ENCODE assay signal across 18 cellular contexts in the genomic region with DNA sequence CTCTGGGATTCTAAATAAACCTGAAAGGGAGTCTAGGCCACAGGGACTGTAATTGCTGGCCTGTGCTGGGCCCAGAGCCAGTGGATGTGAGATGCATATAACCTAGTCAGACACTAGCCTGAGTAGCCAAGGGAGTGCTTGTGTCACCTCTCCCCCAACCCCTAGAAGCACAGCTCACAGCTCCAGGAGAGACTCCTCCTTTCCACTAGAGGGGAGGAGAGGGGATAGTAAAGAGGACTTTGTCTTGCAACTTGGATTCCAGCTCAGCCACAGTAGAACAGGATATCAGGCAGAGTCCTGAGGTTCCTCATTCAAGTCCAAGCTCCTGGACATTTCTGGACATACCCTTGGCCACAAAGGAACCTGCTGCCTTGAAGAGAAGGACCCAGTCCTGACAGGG. TPM values are rescaled to one million over a fixed set of nuclear protein-coding genes. Genes with fewer than 3 reads are reported as not detected.
DNase-seq lines count a peak whose midpoint lies in the region; ATAC-seq and TF ChIP-seq lines count a peak whose summit lies in the region.
"Had no signal": no experiment of that assay in that cellular context is flagged by ENCODE, and none has a peak within 500 bp of the region (broad histone marks: within the 10 kb centered on the region; RNA-seq: fewer than 3 reads in every experiment).

No MANE protein-coding gene starts in this region.

- H3K27ac ChIP-seq in GM23338 (ENCODE audit: low read depth): no peak overlapping the region
- H3K27ac ChIP-seq in endodermal cell (ENCODE audit: low read depth, low read length): no peak overlapping the region
- no peak overlapping the region for H3K27ac ChIP-seq in upper lobe of left lung

- peaks cover 3% of the 10 kb centered on the region; the same call in 1 of the 3 replicates for H3K36me3 Mint-ChIP-seq in GM23338 (ENCODE audit: low read depth)
- no peaks in the 10 kb centered on the region for H3K36me3 Mint-ChIP-seq in endodermal cell (ENCODE audit: low read depth)
- H3K36me3 Mint-ChIP-seq in T-helper 2 cell treated with Interferon-gamma antibody and Interleukin-4, amounts not matched to agents 5 μg/mL and 100 μg/mL, for 36 hours (ENCODE audit: low read depth): no peaks in the 10 kb centered on the region
- H3K36me3 Mint-ChIP-seq: CD4-positive, CD25-positive, alpha-beta regulatory T cell; CD8-positive, alpha-beta memory T cell had no signal

- no peaks in the 10 kb centered on the region for H3K4me1 Mint-ChIP-seq in GM23338
- no peaks in the 10 kb centered on the region for H3K4me1 Mint-ChIP-seq in endodermal cell
- no peaks in the 10 kb centered on the region for H3K4me1 Mint-ChIP-seq in T-helper 2 cell treated with Interferon-gamma antibody and Interleukin-4, amounts not matched to agents 5 μg/mL and 100 μg/mL, for 36 hours (ENCODE audit: low read depth)
- H3K4me1 Mint-ChIP-seq: CD4-positive, CD25-positive, alpha-beta regulatory T cell; CD8-positive, alpha-beta memory T cell had no signal

- H3K9ac ChIP-seq in endodermal cell (ENCODE audit: extremely low read depth, low read length, poor library complexity, severe bottlenecking): no peak overlapping the region

- H2AFZ ChIP-seq in GM23338: no peak overlapping the region

- H3K9me3 Mint-ChIP-seq in GM23338: peaks cover 6% of the 10 kb centered on the region; the same call in 1 of the 3 replicates
- H3K9me3 Mint-ChIP-seq in endodermal cell: peaks cover 3% of the 10 kb centered on the region
- no peaks in the 10 kb centered on the region for H3K9me3 Mint-ChIP-seq in T-helper 2 cell treated with Interferon-gamma antibody and Interleukin-4, amounts not matched to agents 5 μg/mL and 100 μg/mL, for 36 hours

- H3K4me3 ChIP-seq in GM23338: no peak overlapping the region
- no peak overlapping the region for H3K4me3 ChIP-seq in endodermal cell (ENCODE audit: low read length)
- H3K4me3 ChIP-seq in upper lobe of left lung: no peak overlapping the region
- H3K4me3 ChIP-seq: HAP-1 had no signal

- H3K9me3 ChIP-seq in endodermal cell (ENCODE audit: control insufficient read depth, low read length) (no peaks in the 10 kb centered on the region), upper lobe of left lung (no peaks in the 10 kb centered on the region)
- H3K9me3 ChIP-seq: BE2C, HAP-1 had no signal

- H4K20me1 ChIP-seq in GM23338 (replicated peaks; ENCODE audit: insufficient read depth): no peaks in the 10 kb centered on the region

- no peaks in the 10 kb centered on the region for H3K36me3 ChIP-seq in GM23338 (ENCODE audit: insufficient read depth)
- H3K36me3 ChIP-seq in endodermal cell (ENCODE audit: control insufficient read depth, insufficient read depth, low read length): no peaks in the 10 kb centered on the region
- H3K36me3 ChIP-seq in upper lobe of left lung: no peaks in the 10 kb centered on the region
- H3K36me3 ChIP-seq: BE2C, HAP-1 had no signal

- no peak overlapping the region for H3K27ac Mint-ChIP-seq in GM23338
- no peak overlapping the region for H3K27ac Mint-ChIP-seq in endodermal cell
- no peak overlapping the region for H3K27ac Mint-ChIP-seq in T-helper 2 cell treated with Interferon-gamma antibody and Interleukin-4, amounts not matched to agents 5 μg/mL and 100 μg/mL, for 36 hours
- H3K27ac Mint-ChIP-seq: CD4-positive, CD25-positive, alpha-beta regulatory T cell had no signal

- no peaks in the 10 kb centered on the region for H3F3A ChIP-seq in GM23338 (replicated peaks; ENCODE audit: low read depth)

- H3K4me3 Mint-ChIP-seq in GM23338 (no peak overlapping the region), endodermal cell (no peak overlapping the region)
- no peak overlapping the region for H3K4me3 Mint-ChIP-seq in T-helper 2 cell treated with Interferon-gamma antibody and Interleukin-4, amounts not matched to agents 5 μg/mL and 100 μg/mL, for 36 hours
- H3K4me3 Mint-ChIP-seq: CD4-positive, CD25-positive, alpha-beta regulatory T cell; CD8-positive, alpha-beta memory T cell had no signal

- H3K9me2 ChIP-seq in GM23338 (ENCODE audit: insufficient read depth): no peaks in the 10 kb centered on the region

- H3K4me2 ChIP-seq in GM23338: no peak overlapping the region

- ATAC-seq in GM23338: peak; percentile 46; the same call in 2 of the 3 replicates
- ATAC-seq in upper lobe of left lung (ENCODE audit: low FRiP score in 2 of 2): peak; percentile 35 to 37

- H3K4me1 ChIP-seq in GM23338 (ENCODE audit: insufficient read depth): no peaks in the 10 kb centered on the region
- H3K4me1 ChIP-seq in endodermal cell (ENCODE audit: control insufficient read depth, insufficient read depth, low read length): no peaks in the 10 kb centered on the region
- no peaks in the 10 kb centered on the region for H3K4me1 ChIP-seq in upper lobe of left lung
- H3K4me1 ChIP-seq: BE2C had no signal

- H3K27me3 ChIP-seq in GM23338 (ENCODE audit: insufficient read depth): no peaks in the 10 kb centered on the region
- no peaks in the 10 kb centered on the region for H3K27me3 ChIP-seq in endodermal cell (ENCODE audit: control insufficient read depth, insufficient read depth, low read length, poor library complexity, severe bottlenecking)
- H3K27me3 ChIP-seq in upper lobe of left lung: no peaks in the 10 kb centered on the region
- H3K27me3 ChIP-seq: BE2C had no signal

- H3K27me3 Mint-ChIP-seq in GM23338 (ENCODE audit: insufficient read depth, low read depth, poor library complexity) (peaks cover 8% of the 10 kb centered on the region), endodermal cell (ENCODE audit: insufficient read depth) (peaks cover 6% of the 10 kb centered on the region)
- peaks cover 13% of the 10 kb centered on the region for H3K27me3 Mint-ChIP-seq in T-helper 2 cell treated with Interferon-gamma antibody and Interleukin-4, amounts not matched to agents 5 μg/mL and 100 μg/mL, for 36 hours (ENCODE audit: low read depth)
- H3K27me3 Mint-ChIP-seq: CD4-positive, CD25-positive, alpha-beta regulatory T cell had no signal

- TF ChIP-seq CTCF in GM23338 (conservative IDR thresholded peaks at IDR 0.05; ENCODE audit: low read depth in 2 of 2): no peak
- TF ChIP-seq CTCF in endodermal cell (conservative IDR thresholded peaks at IDR 0.05): peak; percentile 22
- TF ChIP-seq CTCF in upper lobe of left lung (IDR thresholded peaks at IDR 0.05): no peak

- DNase-seq in GM23338 (ENCODE audit: low spot score) (no peak), M059J (ENCODE audit: low read depth) (peak; percentile 32), endodermal cell (no peak), upper lobe of left lung (no peak), NCI-H69 (lab: John Stamatoyannopoulos, UW) (no peak), NCI-H2196 (lab: John Stamatoyannopoulos, UW; ENCODE audit: unreplicated experiment) (no peak)
- no peak for DNase-seq in T-helper 2 cell treated with Interferon-gamma antibody and Interleukin-4, amounts not matched to agents 5 μg/mL and 100 μg/mL, for 36 hours (ENCODE audit: low spot score)
- DNase-seq: ACHN; BE2C; C1 segment of cervical spinal cord; CD4-positive, CD25-positive, alpha-beta regulatory T cell; CD8-positive, alpha-beta memory T cell; COR-L47; DMS 273 treated with DMSO at 0.1 percent for 48 hours; DMS53; IMR-90 had no signal

- TF ChIP-seq POLR2A in upper lobe of left lung (IDR thresholded peaks at IDR 0.05): no peak

- no peaks in the 10 kb centered on the region for H3K79me2 ChIP-seq in GM23338 (replicated peaks; ENCODE audit: insufficient read depth)

- no peak for TF ChIP-seq EP300 in upper lobe of left lung (IDR thresholded peaks at IDR 0.05)

TF ChIP-seq in GM23338, 12 proteins besides CTCF, POLR2A, EP300 and RAD21 (continues in another document):
- TF ChIP-seq EZH2 (IDR thresholded peaks at IDR 0.05; ENCODE audit: low read depth, unreplicated experiment) (no peak), ZNF114 (CRISPR knock-in tag; IDR thresholded peaks at IDR 0.05) (no peak), ZNF331 (CRISPR knock-in tag; IDR thresholded peaks at IDR 0.05; ENCODE audit: low read depth) (no peak)
- TF ChIP-seq, protein P1, sequence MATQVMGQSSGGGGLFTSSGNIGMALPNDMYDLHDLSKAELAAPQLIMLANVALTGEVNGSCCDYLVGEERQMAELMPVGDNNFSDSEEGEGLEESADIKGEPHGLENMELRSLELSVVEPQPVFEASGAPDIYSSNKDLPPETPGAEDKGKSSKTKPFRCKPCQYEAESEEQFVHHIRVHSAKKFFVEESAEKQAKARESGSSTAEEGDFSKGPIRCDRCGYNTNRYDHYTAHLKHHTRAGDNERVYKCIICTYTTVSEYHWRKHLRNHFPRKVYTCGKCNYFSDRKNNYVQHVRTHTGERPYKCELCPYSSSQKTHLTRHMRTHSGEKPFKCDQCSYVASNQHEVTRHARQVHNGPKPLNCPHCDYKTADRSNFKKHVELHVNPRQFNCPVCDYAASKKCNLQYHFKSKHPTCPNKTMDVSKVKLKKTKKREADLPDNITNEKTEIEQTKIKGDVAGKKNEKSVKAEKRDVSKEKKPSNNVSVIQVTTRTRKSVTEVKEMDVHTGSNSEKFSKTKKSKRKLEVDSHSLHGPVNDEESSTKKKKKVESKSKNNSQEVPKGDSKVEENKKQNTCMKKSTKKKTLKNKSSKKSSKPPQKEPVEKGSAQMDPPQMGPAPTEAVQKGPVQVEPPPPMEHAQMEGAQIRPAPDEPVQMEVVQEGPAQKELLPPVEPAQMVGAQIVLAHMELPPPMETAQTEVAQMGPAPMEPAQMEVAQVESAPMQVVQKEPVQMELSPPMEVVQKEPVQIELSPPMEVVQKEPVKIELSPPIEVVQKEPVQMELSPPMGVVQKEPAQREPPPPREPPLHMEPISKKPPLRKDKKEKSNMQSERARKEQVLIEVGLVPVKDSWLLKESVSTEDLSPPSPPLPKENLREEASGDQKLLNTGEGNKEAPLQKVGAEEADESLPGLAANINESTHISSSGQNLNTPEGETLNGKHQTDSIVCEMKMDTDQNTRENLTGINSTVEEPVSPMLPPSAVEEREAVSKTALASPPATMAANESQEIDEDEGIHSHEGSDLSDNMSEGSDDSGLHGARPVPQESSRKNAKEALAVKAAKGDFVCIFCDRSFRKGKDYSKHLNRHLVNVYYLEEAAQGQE (IDR thresholded peaks at IDR 0.05; ENCODE audit: unreplicated experiment): no peak
- TF ChIP-seq, protein P2, sequence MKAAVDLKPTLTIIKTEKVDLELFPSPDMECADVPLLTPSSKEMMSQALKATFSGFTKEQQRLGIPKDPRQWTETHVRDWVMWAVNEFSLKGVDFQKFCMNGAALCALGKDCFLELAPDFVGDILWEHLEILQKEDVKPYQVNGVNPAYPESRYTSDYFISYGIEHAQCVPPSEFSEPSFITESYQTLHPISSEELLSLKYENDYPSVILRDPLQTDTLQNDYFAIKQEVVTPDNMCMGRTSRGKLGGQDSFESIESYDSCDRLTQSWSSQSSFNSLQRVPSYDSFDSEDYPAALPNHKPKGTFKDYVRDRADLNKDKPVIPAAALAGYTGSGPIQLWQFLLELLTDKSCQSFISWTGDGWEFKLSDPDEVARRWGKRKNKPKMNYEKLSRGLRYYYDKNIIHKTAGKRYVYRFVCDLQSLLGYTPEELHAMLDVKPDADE (IDR thresholded peaks at IDR 0.05): no peak

RNA-seq across cellular contexts. Expression of a gene that starts 18.4 kb away (rescaled TPM):
- 7.9 and 8.5 TPM in 2 replicates for total RNA-seq in GM23338 (2014; rRNA removed; shearing (Covaris generic))
- 4.6 and 5.0 TPM in 2 replicates for polyA plus RNA-seq in GM23338 (2016; fragmentation: Nextera tagmentation; extraction: Ambion mirVana)
- 122 and 124 TPM in 2 replicates for total RNA-seq in M059J (2014; rRNA removed; shearing (Covaris generic))
- total RNA-seq in endodermal cell: 1 to 10 TPM; 1.2 to 1.8 TPM
- polyA plus RNA-seq in endodermal cell (2013, experiment 1 of 2): 3.3 TPM
- polyA plus RNA-seq in endodermal cell (2013, experiment 2 of 2): 3.3 TPM
- total RNA-seq in upper lobe of left lung: 10 to 100 TPM; 30.4 to 96.9 (median 55.0) TPM
- total RNA-seq: CD4-positive, CD25-positive, alpha-beta regulatory T cell; CD8-positive, alpha-beta memory T cell; HT-29 had no signal
- polyA plus RNA-seq: CD4-positive, CD25-positive, alpha-beta regulatory T cell; CD8-positive, alpha-beta memory T cell had no signal
